8 cellular contexts compared by ENCODE assay signal in the genomic region with DNA sequence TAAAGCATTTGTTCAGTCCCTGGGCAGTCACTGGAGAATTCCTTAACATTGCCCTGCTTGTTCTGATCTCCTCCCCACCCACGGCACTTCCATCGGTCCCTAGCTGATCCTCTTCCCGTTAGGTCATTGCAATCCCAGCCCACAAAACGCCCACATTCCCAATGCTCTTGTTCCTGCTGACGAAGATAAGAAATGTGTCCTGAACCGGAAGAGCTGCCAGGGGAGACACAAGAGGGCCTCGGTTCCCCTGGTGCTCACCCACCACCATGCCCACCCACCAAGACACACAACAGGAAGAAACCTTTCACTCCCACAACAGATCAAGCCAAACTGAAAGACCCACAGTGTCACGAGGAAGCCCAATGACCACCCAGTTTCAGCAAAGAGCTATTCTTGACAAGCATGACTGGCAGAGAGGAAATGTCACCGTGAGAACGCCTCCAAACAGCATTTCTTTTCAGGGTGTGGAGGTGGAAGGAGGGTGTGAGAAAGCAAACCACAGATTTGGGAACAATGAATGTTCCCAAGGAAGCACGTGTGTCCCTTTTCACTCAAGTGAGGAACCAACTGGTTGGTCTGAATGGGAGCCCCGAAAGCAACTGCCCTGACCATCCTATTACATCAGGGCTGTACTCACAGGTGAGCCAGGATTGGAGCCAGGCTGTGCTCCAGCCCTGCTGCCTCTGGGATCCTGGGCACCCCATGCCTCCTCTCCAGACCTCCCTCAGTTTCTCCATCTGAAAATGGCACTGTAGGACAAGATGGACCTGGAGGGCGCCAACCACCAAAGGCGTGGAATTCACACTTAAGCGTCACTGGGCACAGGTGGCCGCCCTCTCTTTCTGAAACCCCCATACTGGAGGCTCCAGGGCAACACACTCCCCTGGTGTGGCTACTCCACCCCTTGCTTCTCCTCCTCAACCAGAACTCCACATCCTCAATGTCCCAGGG.
DNase-seq lines count a peak whose midpoint lies in the region; ATAC-seq, FAIRE-seq and TF ChIP-seq lines count a peak whose summit lies in the region.

No MANE protein-coding gene starts in this region.

- H2AFZ ChIP-seq in endothelial cell of umbilical vein (ENCODE audit: low read depth, low read length) (no peak overlapping the region), neuronal stem cell (ENCODE audit: low read length) (no peak overlapping the region)

- H2BK5ac ChIP-seq in neuronal stem cell (ENCODE audit: low read length), result peak overlapping the region; percentile 63

- no peaks in the 10 kb centered on the region for H3K9me1 ChIP-seq in endothelial cell of umbilical vein (replicated peaks; ENCODE audit: control insufficient read depth, extremely low read depth, insufficient read depth, low read length)

- no peak for ATAC-seq in activated CD4-positive, alpha-beta T cell treated with anti-CD3 and anti-CD28 coated beads for 36 hours
- ATAC-seq in GM21737 (IDR thresholded peaks at IDR 0.05; ENCODE audit: unreplicated experiment) (no peak), HG03565 (IDR thresholded peaks at IDR 0.05; ENCODE audit: unreplicated experiment) (no peak)

- H3K9ac ChIP-seq in endothelial cell of umbilical vein (replicated peaks; ENCODE audit: extremely low read depth, insufficient read depth, low read length) (no peak overlapping the region), neuronal stem cell (ENCODE audit: low read depth, low read length, poor library complexity) (no peak overlapping the region)

- POLR2A ChIA-PET in activated CD4-positive, alpha-beta T cell treated with anti-CD3 and anti-CD28 coated beads for 36 hours (lab: Charles Lee), result no interaction called here
- POLR2A ChIA-PET in endothelial cell of umbilical vein (lab: Charles Lee), result no interaction called here

- no peak overlapping the region for H2AK5ac ChIP-seq in neuronal stem cell (ENCODE audit: low read depth, low read length)

- peaks cover 5% of the 10 kb centered on the region for H3K79me1 ChIP-seq in neuronal stem cell (ENCODE audit: low read depth, low read length)

- H3K4me3 ChIP-seq in endothelial cell of umbilical vein (replicated peaks in 1 of 3; ENCODE audit: insufficient read depth in 1 of 3, low read depth in 1 of 3, low read length in 3 of 3), result no peak overlapping the region
- H3K4me3 ChIP-seq in neuronal stem cell (ENCODE audit: low read length in 2 of 2), result no peak overlapping the region

- no peaks in the 10 kb centered on the region for H3K9me3 Mint-ChIP-seq in activated CD4-positive, alpha-beta T cell treated with anti-CD3 and anti-CD28 coated beads for 36 hours (ENCODE audit: low read depth)

- peak; percentile 58; the same call in 1 of the 2 replicates for TF ChIP-seq EP300 in Ishikawa (IDR thresholded peaks at IDR 0.05; ENCODE audit: borderline replicate concordance)

- intact Hi-C loops in activated CD4-positive, alpha-beta T cell treated with anti-CD3 and anti-CD28 coated beads for 36 hours (cut with DNase I, micrococcal nuclease), result no loop called here
- intact Hi-C loops in endothelial cell of umbilical vein (cut with micrococcal nuclease), result loop anchor here (10.0 kb wide), 1 partner anchor 206 kb away; no protein-coding TSS in a partner anchor

- TF ChIP-seq CTCF in endothelial cell of umbilical vein (IDR thresholded peaks at IDR 0.05; ENCODE audit: extremely low read depth in 1 of 2, insufficient read depth in 1 of 2, low read depth in 1 of 2, low read length in 2 of 2), result no peak

- no peak for TF ChIP-seq RAD21 in Ishikawa (IDR thresholded peaks at IDR 0.05; ENCODE audit: low read depth)

- H3K4ac ChIP-seq in neuronal stem cell (ENCODE audit: low read length), result no peak overlapping the region

- H3K4me3 Mint-ChIP-seq in activated CD4-positive, alpha-beta T cell treated with anti-CD3 and anti-CD28 coated beads for 36 hours, result no peak overlapping the region

- H3K18ac ChIP-seq in neuronal stem cell (ENCODE audit: low read length), result peak overlapping the region; percentile 18

- H3K4me2 ChIP-seq in endothelial cell of umbilical vein (ENCODE audit: insufficient read depth, low read length) (no peak overlapping the region), neuronal stem cell (ENCODE audit: insufficient read depth, low read length, poor library complexity, severe bottlenecking) (no peak overlapping the region)

- H4K20me1 ChIP-seq in endothelial cell of umbilical vein (replicated peaks; ENCODE audit: control insufficient read depth, extremely low read depth, insufficient read depth, low read length), result no peaks in the 10 kb centered on the region

- no peak for TF ChIP-seq POLR2A in endothelial cell of umbilical vein (IDR thresholded peaks at IDR 0.05; ENCODE audit: low read depth, low read length)

- no peak overlapping the region for H2BK12ac ChIP-seq in neuronal stem cell (ENCODE audit: low read length)

- peak; percentile 85 for FAIRE-seq in endothelial cell of umbilical vein (lab: Jason Lieb, UNC)

- WGBS in neuronal stem cell (ENCODE audit: extremely low coverage in 2 of 2, insufficient read length in 2 of 2, insufficient replicate concordance in 1 of 2), 2 donors, result no CpG with 5 or more reads among the region's 16 CpGs

- CTCF ChIA-PET in activated CD4-positive, alpha-beta T cell treated with anti-CD3 and anti-CD28 coated beads for 36 hours (lab: Charles Lee), result interaction anchor here (1.3 to 1.5 kb wide), 4 partner anchors 13 to 125 kb away, joined by 3 to 9 read pairs (median 6); no protein-coding TSS in a partner anchor
- CTCF ChIA-PET in endothelial cell of umbilical vein (lab: Charles Lee), result interaction anchor here (0.8 to 2.2 kb wide), 3 partner anchors 14 to 362 kb away, joined by 3 to 21 read pairs (median 6); no protein-coding TSS in a partner anchor

- peaks cover 41% of the 10 kb centered on the region for H3K79me2 ChIP-seq in endothelial cell of umbilical vein (ENCODE audit: control insufficient read depth, insufficient read depth, low read length)

- H3K27ac Mint-ChIP-seq in activated CD4-positive, alpha-beta T cell treated with anti-CD3 and anti-CD28 coated beads for 36 hours, result peak overlapping the region; percentile 70

- H3K36me3 ChIP-seq in endothelial cell of umbilical vein (ENCODE audit: control insufficient read depth in 2 of 2, extremely low read depth in 1 of 2, insufficient read depth in 2 of 2, low read length in 2 of 2) (peaks cover 16 to 27% of the 10 kb centered on the region in 2 experiments), neuronal stem cell (replicated peaks in 1 of 2; ENCODE audit: control insufficient read depth in 2 of 2, insufficient read depth in 2 of 2, low read length in 2 of 2) (peaks cover 34 to 96% of the 10 kb centered on the region in 2 donors)

- H3K23ac ChIP-seq in neuronal stem cell (ENCODE audit: low read depth, low read length, poor library complexity), result no peak overlapping the region

- no peak overlapping the region for H2BK15ac ChIP-seq in neuronal stem cell (ENCODE audit: low read length)

- H3K14ac ChIP-seq in neuronal stem cell (ENCODE audit: low read length), result peak overlapping the region; percentile 83

- H4K91ac ChIP-seq in neuronal stem cell (ENCODE audit: low read depth, low read length, poor library complexity), result no peak overlapping the region

- H4K8ac ChIP-seq in neuronal stem cell (ENCODE audit: low read depth, low read length), result no peak overlapping the region

- H3K27me3 Mint-ChIP-seq in activated CD4-positive, alpha-beta T cell treated with anti-CD3 and anti-CD28 coated beads for 36 hours, result no peaks in the 10 kb centered on the region

- peaks cover 16% of the 10 kb centered on the region for H3K4me1 Mint-ChIP-seq in activated CD4-positive, alpha-beta T cell treated with anti-CD3 and anti-CD28 coated beads for 36 hours

- H3K9me3 ChIP-seq in endothelial cell of umbilical vein (replicated peaks; ENCODE audit: control insufficient read depth, insufficient read depth, low read length) (no peaks in the 10 kb centered on the region), neuronal stem cell (replicated peaks in 1 of 2; ENCODE audit: control insufficient read depth in 2 of 2, insufficient read depth in 1 of 2, low read depth in 1 of 2, low read length in 2 of 2) (no peaks in the 10 kb centered on the region)

- peaks cover 14% of the 10 kb centered on the region for H3K4me1 ChIP-seq in endothelial cell of umbilical vein (ENCODE audit: control insufficient read depth, extremely low read depth, insufficient read depth, low read length)
- peaks cover 0 to 8% of the 10 kb centered on the region in 2 donors for H3K4me1 ChIP-seq in neuronal stem cell (ENCODE audit: control insufficient read depth in 2 of 2, insufficient read depth in 1 of 2, low read depth in 1 of 2, low read length in 2 of 2)

- H3K36me3 Mint-ChIP-seq in activated CD4-positive, alpha-beta T cell treated with anti-CD3 and anti-CD28 coated beads for 36 hours (ENCODE audit: low read depth), result peaks cover 40% of the 10 kb centered on the region

- H3K27me3 ChIP-seq in endothelial cell of umbilical vein (ENCODE audit: control insufficient read depth in 2 of 2, insufficient read depth in 2 of 2, low read length in 2 of 2) (no peaks in the 10 kb centered on the region), neuronal stem cell (ENCODE audit: control insufficient read depth in 3 of 3, insufficient read depth in 3 of 3, low read depth in 1 of 3, low read length in 3 of 3) (no peaks in the 10 kb centered on the region)

- no TSS peak for BruUV-seq in endothelial cell of umbilical vein (replicated peaks; lab: Mats Ljungman, UMichigan)

- dilution Hi-C loops in endothelial cell of umbilical vein (cut with MboI; ENCODE audit: extremely low pct_ligation_motif_present, low sequenced_read_pairs), result no loop called here

- H3K27ac ChIP-seq in endothelial cell of umbilical vein (ENCODE audit: insufficient read depth, low read depth, low read length) (peak overlapping the region; percentile 56), neuronal stem cell (replicated peaks; ENCODE audit: low read length) (peak overlapping the region; percentile 24)

- no peak overlapping the region for H2BK120ac ChIP-seq in neuronal stem cell (ENCODE audit: low read depth, low read length)

- no peak for DNase-seq in activated CD4-positive, alpha-beta T cell treated with anti-CD3 and anti-CD28 coated beads for 36 hours
- no peak for DNase-seq in activated CD4-positive, alpha-beta T cell treated with anti-CD3 and anti-CD28 coated beads, Interleukin-2, amount 50 U/mL, for 48 hours
- peak; percentile 66 for DNase-seq in endothelial cell of umbilical vein (ENCODE audit: low read depth, low spot score)
- no peak for DNase-seq in neuronal stem cell (ENCODE audit: low spot score)
- no peak for DNase-seq in NCI-H2227 (lab: John Stamatoyannopoulos, UW; ENCODE audit: unreplicated experiment)

TF ChIP-seq in Ishikawa, 13 proteins besides CTCF, POLR2A, EP300 and RAD21 (continues in another document):
- TF ChIP-seq EGR1 (IDR thresholded peaks at IDR 0.05) (0 out of 2 replicates have a peak, but pooled peaks have one; percentile 54), TEAD4 (IDR thresholded peaks at IDR 0.05) (no peak; the same call in 1 of the 2 replicates)

TF ChIP-seq in endothelial cell of umbilical vein, 7 proteins besides CTCF, POLR2A, EP300 and RAD21:
- TF ChIP-seq GATA2 (IDR thresholded peaks at IDR 0.05; ENCODE audit: insufficient read depth, insufficient read length, low read depth, low read length), result no peak
- TF ChIP-seq, protein P1, sequence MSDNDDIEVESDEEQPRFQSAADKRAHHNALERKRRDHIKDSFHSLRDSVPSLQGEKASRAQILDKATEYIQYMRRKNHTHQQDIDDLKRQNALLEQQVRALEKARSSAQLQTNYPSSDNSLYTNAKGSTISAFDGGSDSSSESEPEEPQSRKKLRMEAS (IDR thresholded peaks at IDR 0.05; ENCODE audit: insufficient read depth, insufficient read length), result peak; percentile 8
